ENCODE assay signal across 19 cellular contexts in the genomic region with DNA sequence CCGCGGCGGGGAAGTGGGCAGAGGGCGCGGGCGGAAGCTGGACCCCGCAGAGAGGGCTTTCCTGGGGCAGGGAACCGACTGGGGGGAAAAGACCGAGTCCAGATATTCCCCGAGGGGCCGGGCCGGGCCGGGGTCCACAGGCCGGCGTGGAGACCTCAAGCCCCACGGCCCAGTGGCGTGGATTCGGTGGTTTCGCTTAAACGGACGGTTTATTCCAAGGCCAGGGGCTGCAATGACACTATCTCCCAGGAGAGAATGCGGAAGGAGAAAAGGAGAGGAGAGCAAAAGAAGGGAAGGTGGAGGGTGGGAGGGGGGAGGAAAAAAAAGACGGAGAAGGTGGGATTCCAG. TPM values are rescaled to one million over a fixed set of nuclear protein-coding genes. Genes with fewer than 3 reads are reported as not detected.
A peak's percentile ranks its signal among the peaks of the same experiment; 100 is the strongest.
DNase-seq lines count a peak whose midpoint lies in the region; ATAC-seq, FAIRE-seq and TF ChIP-seq lines count a peak whose summit lies in the region.
"Had no signal": no experiment of that assay in that cellular context is flagged by ENCODE, and none has a peak within 500 bp of the region (broad histone marks: within the 10 kb centered on the region; RNA-seq: fewer than 3 reads in every experiment).

No MANE protein-coding gene starts in this region.

- CTCF ChIA-PET in HEK293 (lab: Yijun Ruan, JAX): no interaction called here
- CTCF ChIA-PET in endothelial cell of umbilical vein (lab: Charles Lee): interaction anchor here (1.2 kb wide), 1 partner anchor 166 kb away, joined by 5 read pairs; no protein-coding TSS in a partner anchor

- H3K4me3 ChIP-seq in HEK293 (ENCODE audit: low read depth, low read length): no peak overlapping the region
- no peak overlapping the region for H3K4me3 ChIP-seq in endothelial cell of umbilical vein (replicated peaks in 1 of 3; ENCODE audit: insufficient read depth in 1 of 3, low read depth in 1 of 3, low read length in 3 of 3)
- H3K4me3 ChIP-seq in ovary: peak overlapping the region; percentile 20
- H3K4me3 ChIP-seq: body of pancreas had no signal

- no peak overlapping the region for H2AFZ ChIP-seq in endothelial cell of umbilical vein (ENCODE audit: low read depth, low read length)
- H2AFZ ChIP-seq: parathyroid adenoma had no signal

- FAIRE-seq in endothelial cell of umbilical vein (lab: Jason Lieb, UNC): no peak
- FAIRE-seq: D721Med, GM18507 had no signal

- no TSS peak for BruUV-seq in endothelial cell of umbilical vein (replicated peaks; lab: Mats Ljungman, UMichigan)

- dilution Hi-C loops in endothelial cell of umbilical vein (cut with MboI; ENCODE audit: extremely low pct_ligation_motif_present, low sequenced_read_pairs): no loop called here

- H3K27ac ChIP-seq in HEK293 (ENCODE audit: extremely low read depth, low read depth, low read length) (no peak overlapping the region), endothelial cell of umbilical vein (ENCODE audit: insufficient read depth, low read depth, low read length) (no peak overlapping the region), ovary (peak overlapping the region; percentile 93)
- H3K27ac ChIP-seq: body of pancreas, parathyroid adenoma had no signal

- H3K4me1 ChIP-seq in HEK293 (ENCODE audit: control insufficient read depth, insufficient read depth, low read length): no peaks in the 10 kb centered on the region
- peaks cover 5% of the 10 kb centered on the region for H3K4me1 ChIP-seq in endothelial cell of umbilical vein (ENCODE audit: control insufficient read depth, extremely low read depth, insufficient read depth, low read length)
- H3K4me1 ChIP-seq in ovary (ENCODE audit: insufficient read depth): no peaks in the 10 kb centered on the region
- H3K4me1 ChIP-seq: parathyroid adenoma had no signal

- no peak overlapping the region for H3K9ac ChIP-seq in endothelial cell of umbilical vein (replicated peaks; ENCODE audit: extremely low read depth, insufficient read depth, low read length)
- H3K9ac ChIP-seq: parathyroid adenoma had no signal

- TF ChIP-seq POLR2A in endothelial cell of umbilical vein (IDR thresholded peaks at IDR 0.05; ENCODE audit: low read depth, low read length) (no peak), ovary (IDR thresholded peaks at IDR 0.05) (no peak)

- intact Hi-C loops in endothelial cell of umbilical vein (cut with micrococcal nuclease): no loop called here
- intact Hi-C loops in ovary (cut with DNase I): loop anchor here in 2 of 4 donors (10.0 kb wide), 2 partner anchors 130 to 160 kb away; no protein-coding TSS in a partner anchor

- no peak overlapping the region for H3K4me2 ChIP-seq in endothelial cell of umbilical vein (ENCODE audit: insufficient read depth, low read length)

- peaks cover 53 to 82% of the 10 kb centered on the region in 2 experiments for H3K27me3 ChIP-seq in endothelial cell of umbilical vein (ENCODE audit: control insufficient read depth in 2 of 2, insufficient read depth in 2 of 2, low read length in 2 of 2)
- H3K27me3 ChIP-seq in ovary: no peaks in the 10 kb centered on the region
- H3K27me3 ChIP-seq: body of pancreas had no signal

- POLR2A ChIA-PET in HEK293 (lab: Yijun Ruan, JAX): no interaction called here
- POLR2A ChIA-PET in endothelial cell of umbilical vein (lab: Charles Lee): no interaction called here

- H3K79me2 ChIP-seq in endothelial cell of umbilical vein (ENCODE audit: control insufficient read depth, insufficient read depth, low read length): no peaks in the 10 kb centered on the region
- H3K79me2 ChIP-seq: parathyroid adenoma had no signal

- H3K36me3 ChIP-seq in HEK293 (ENCODE audit: control insufficient read depth in 2 of 2, insufficient read depth in 1 of 2, low read length in 2 of 2) (no peaks in the 10 kb centered on the region), endothelial cell of umbilical vein (ENCODE audit: control insufficient read depth in 2 of 2, extremely low read depth in 1 of 2, insufficient read depth in 2 of 2, low read length in 2 of 2) (no peaks in the 10 kb centered on the region), ovary (no peaks in the 10 kb centered on the region)

- ATAC-seq in GM18868 (IDR thresholded peaks at IDR 0.05; ENCODE audit: unreplicated experiment) (no peak), GM18873 (IDR thresholded peaks at IDR 0.05; ENCODE audit: low FRiP score, unreplicated experiment) (no peak)

- no peak for TF ChIP-seq EP300 in ovary (IDR thresholded peaks at IDR 0.05)

- H3K9me3 ChIP-seq in HEK293 (ENCODE audit: control insufficient read depth, insufficient read depth, low read depth, low read length) (no peaks in the 10 kb centered on the region), endothelial cell of umbilical vein (replicated peaks; ENCODE audit: control insufficient read depth, insufficient read depth, low read length) (no peaks in the 10 kb centered on the region), ovary (peaks cover 0 to 3% of the 10 kb centered on the region in 2 donors)
- H3K9me3 ChIP-seq: body of pancreas had no signal

- peak; percentile 37 for DNase-seq in 8988T
- no peak for DNase-seq in endothelial cell of umbilical vein (ENCODE audit: low read depth, low spot score)
- peak in 2 of 5 donors; percentile 35 to 47 for DNase-seq in ovary
- no peak for DNase-seq in activated naive CD4-positive, alpha-beta T cell treated with anti-CD3 and anti-CD28 coated beads, Interleukin-2, amount 50 U/mL, for 16 hours
- no peak for DNase-seq in effector CD4-positive, alpha-beta T cell
- DNase-seq: activated CD8-positive, alpha-beta memory T cell treated with anti-CD3 and anti-CD28 coated beads for 24 hours; activated gamma-delta T cell; body of pancreas; foreskin melanocyte; MV-4-11; NCI-H2081; NCI-H526 treated with DMSO at 0.1 percent for 48 hours; substantia nigra had no signal

- H4K20me1 ChIP-seq in endothelial cell of umbilical vein (replicated peaks; ENCODE audit: control insufficient read depth, extremely low read depth, insufficient read depth, low read length): no peaks in the 10 kb centered on the region

- WGBS in ovary, 3 donors: 21 to 36% (median 26%) methylated on average over 23 of the region's 23 CpGs

- TF ChIP-seq CTCF in HEK293 (tag by site-specific recombination; IDR thresholded peaks at IDR 0.05) (no peak), endothelial cell of umbilical vein (IDR thresholded peaks at IDR 0.05; ENCODE audit: extremely low read depth in 1 of 2, insufficient read depth in 1 of 2, low read depth in 1 of 2, low read length in 2 of 2) (no peak), ovary (IDR thresholded peaks at IDR 0.05) (no peak)

- no peaks in the 10 kb centered on the region for H3K9me1 ChIP-seq in endothelial cell of umbilical vein (replicated peaks; ENCODE audit: control insufficient read depth, extremely low read depth, insufficient read depth, low read length)

TF ChIP-seq in HEK293, 187 proteins besides CTCF, POLR2A, EP300 and RAD21:
- TF ChIP-seq ZNF366 (tag by site-specific recombination; conservative IDR thresholded peaks at IDR 0.05) (0 out of 2 replicates have a peak, but pooled peaks have one; percentile 13), ZNF221 (tag by site-specific recombination; IDR thresholded peaks at IDR 0.05; ENCODE audit: borderline replicate concordance) (no peak)

TF ChIP-seq in endothelial cell of umbilical vein, 7 proteins besides CTCF, POLR2A, EP300 and RAD21:
- TF ChIP-seq POLR2AphosphoS5 (IDR thresholded peaks at IDR 0.05; ENCODE audit: insufficient read depth, low read depth, low read length) (no peak), EZH2 (IDR thresholded peaks at IDR 0.05; ENCODE audit: borderline replicate concordance, low read depth, low read length, severe bottlenecking) (peak; percentile 75)

RNA-seq across cellular contexts. Expression of a gene that starts 10.8 kb away (rescaled TPM):
- not detected in 2 replicates for total RNA-seq in endothelial cell of umbilical vein
- not detected in 2 replicates for polyA plus RNA-seq in endothelial cell of umbilical vein
- polyA plus RNA-seq in endothelial cell of umbilical vein (2011; cell fraction: cytosol; rRNA removed): not detected in 2 replicates
- not detected in 2 replicates for polyA plus RNA-seq in endothelial cell of umbilical vein (2011; cell fraction: nucleus; rRNA removed)
- not detected in 2 replicates for polyA plus RNA-seq in endothelial cell of umbilical vein (2012)
- not detected in 2 replicates for polyA minus RNA-seq in endothelial cell of umbilical vein
- polyA minus RNA-seq in endothelial cell of umbilical vein (2011; cell fraction: cytosol; rRNA and poly(A)+ RNA removed): not detected
- polyA minus RNA-seq in endothelial cell of umbilical vein (2011; cell fraction: nucleus; rRNA and poly(A)+ RNA removed): not detected in 2 replicates
- total RNA-seq in ovary: 100 to 1,000 TPM in 3 of 7 donors, 10 to 100 TPM in 4; 23.9 to 152 (median 91.5) TPM
- polyA plus RNA-seq in ovary: 10 to 100 TPM; 21.8 to 78.0 TPM

Comparison
In these comparisons a context has a peak if more than half of its experiments do, and no peak if none do; other contexts are left out.
1. H3K27ac ChIP-seq: peak in ovary (2 of 2); none in HEK293 (single experiment) and endothelial cell of umbilical vein (single experiment).
2. RNA of a gene that starts 10.8 kb away (total RNA-seq): 23.9 to 152 TPM in ovary; not detected in endothelial cell of umbilical vein; every median in the first group is over 10 times any median in the second.